1 cellular context compared by ENCODE assay signal in genomic region chr7:5352440-5353010, GRCh38.
TF ChIP-seq lines count a peak whose summit lies in the region.

No MANE protein-coding gene starts in this region.

TF ChIP-seq in GM23338, 12 proteins besides CTCF, POLR2A, EP300 and RAD21 (continued from another document):
- no peak for TF ChIP-seq JUNB (IDR thresholded peaks at IDR 0.05; ENCODE audit: unreplicated experiment)
- no peak for TF ChIP-seq NANOG (IDR thresholded peaks at IDR 0.05; ENCODE audit: borderline replicate concordance)
TF ChIP-seq in GM23338: peak in this region for 0.
